ENCODE assay signal across 17 cellular contexts in the genomic region with DNA sequence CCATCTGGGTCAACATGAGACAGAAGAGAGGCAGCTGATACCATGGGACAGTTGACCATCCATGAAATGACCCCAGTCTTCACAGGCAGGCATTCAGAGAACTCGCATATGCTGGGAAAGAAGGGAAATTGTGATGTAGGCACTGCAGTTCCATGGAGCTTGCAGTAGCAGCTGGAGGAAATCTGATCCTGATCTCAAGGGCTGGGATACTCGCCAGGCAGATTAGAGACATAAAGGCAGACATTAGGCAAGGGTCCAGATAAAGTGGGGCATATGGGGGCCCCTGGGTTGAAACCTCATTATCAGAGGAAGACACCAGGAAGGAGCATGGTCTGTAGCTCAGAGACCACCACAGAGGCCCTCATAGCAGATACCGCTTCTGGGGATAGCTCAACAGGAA. TPM values are rescaled to one million over a fixed set of nuclear protein-coding genes. Genes with fewer than 3 reads are reported as not detected.
"Had no signal": no experiment of that assay in that cellular context is flagged by ENCODE, and none has a peak within 500 bp of the region (broad histone marks: within the 10 kb centered on the region; RNA-seq: fewer than 3 reads in every experiment).

No MANE protein-coding gene starts in this region.

- H3K27me3 ChIP-seq: esophagus squamous epithelium, neutrophil, tibial nerve, vagina had no signal

- DNase-seq: activated B cell treated with CpG ODN at 0.5 μM for 24 hours; activated CD4-positive, alpha-beta T cell treated with anti-CD3 and anti-CD28 coated beads, Interleukin-2, amount 10 ng/mL, durations not matched to agents 7 days and 5 days; activated naive CD4-positive, alpha-beta T cell treated with anti-CD3 and anti-CD28 coated beads, Interleukin-2, amount 10 ng/mL, durations not matched to agents 7 days and 5 days; activated T-cell treated with anti-CD3 and anti-CD28 coated beads for 4 hours; esophagus squamous epithelium; foreskin fibroblast; glutamatergic neuron; left colon; naive thymus-derived CD4-positive, alpha-beta T cell; small intestine had no signal

- H3K4me3 ChIP-seq: esophagus squamous epithelium, tibial nerve, vagina had no signal

- H3K9me3 ChIP-seq: esophagus squamous epithelium, neutrophil, vagina had no signal

- H3K4me1 Mint-ChIP-seq: activated B cell treated with CpG ODN at 0.5 μM for 24 hours; activated CD4-positive, alpha-beta T cell treated with anti-CD3 and anti-CD28 coated beads, Interleukin-2, amount 10 ng/mL, durations not matched to agents 7 days and 5 days; activated naive CD4-positive, alpha-beta T cell treated with anti-CD3 and anti-CD28 coated beads, Interleukin-2, amount 10 ng/mL, durations not matched to agents 7 days and 5 days; activated T-helper 17 cell treated with anti-CD3 and anti-CD28 coated beads, Interleukin-2, amount 50 U/mL, for 72 hours; naive thymus-derived CD4-positive, alpha-beta T cell; stimulated activated effector memory CD8-positive, alpha-beta T cell treated with anti-CD3 and anti-CD28 coated beads, Interleukin-12 subunit alpha, Interleukin-12 subunit beta, amount 100 ng/mL, for 72 hours had no signal

- H3K27ac Mint-ChIP-seq: activated B cell treated with CpG ODN at 0.5 μM for 24 hours; activated CD4-positive, alpha-beta T cell treated with anti-CD3 and anti-CD28 coated beads, Interleukin-2, amount 10 ng/mL, durations not matched to agents 7 days and 5 days; activated naive CD4-positive, alpha-beta T cell treated with anti-CD3 and anti-CD28 coated beads, Interleukin-2, amount 10 ng/mL, durations not matched to agents 7 days and 5 days; activated T-helper 17 cell treated with anti-CD3 and anti-CD28 coated beads, Interleukin-2, amount 50 U/mL, for 72 hours; naive thymus-derived CD4-positive, alpha-beta T cell; stimulated activated effector memory CD8-positive, alpha-beta T cell treated with anti-CD3 and anti-CD28 coated beads, Interleukin-12 subunit alpha, Interleukin-12 subunit beta, amount 100 ng/mL, for 72 hours had no signal

- H3K27ac ChIP-seq: esophagus squamous epithelium, neutrophil, tibial nerve, vagina had no signal

- H3K9me3 Mint-ChIP-seq: activated B cell treated with CpG ODN at 0.5 μM for 24 hours; activated CD4-positive, alpha-beta T cell treated with anti-CD3 and anti-CD28 coated beads, Interleukin-2, amount 10 ng/mL, durations not matched to agents 7 days and 5 days; activated naive CD4-positive, alpha-beta T cell treated with anti-CD3 and anti-CD28 coated beads, Interleukin-2, amount 10 ng/mL, durations not matched to agents 7 days and 5 days had no signal

- H3K4me3 Mint-ChIP-seq: activated B cell treated with CpG ODN at 0.5 μM for 24 hours; activated CD4-positive, alpha-beta T cell treated with anti-CD3 and anti-CD28 coated beads, Interleukin-2, amount 10 ng/mL, durations not matched to agents 7 days and 5 days; activated naive CD4-positive, alpha-beta T cell treated with anti-CD3 and anti-CD28 coated beads, Interleukin-2, amount 10 ng/mL, durations not matched to agents 7 days and 5 days; activated T-helper 17 cell treated with anti-CD3 and anti-CD28 coated beads, Interleukin-2, amount 50 U/mL, for 72 hours; naive thymus-derived CD4-positive, alpha-beta T cell; stimulated activated effector memory CD8-positive, alpha-beta T cell treated with anti-CD3 and anti-CD28 coated beads, Interleukin-12 subunit alpha, Interleukin-12 subunit beta, amount 100 ng/mL, for 72 hours had no signal

- H3K36me3 ChIP-seq: esophagus squamous epithelium, neutrophil, tibial nerve, vagina had no signal

- H3K36me3 Mint-ChIP-seq: activated naive CD4-positive, alpha-beta T cell treated with anti-CD3 and anti-CD28 coated beads, Interleukin-2, amount 10 ng/mL, durations not matched to agents 7 days and 5 days; naive thymus-derived CD4-positive, alpha-beta T cell; stimulated activated effector memory CD8-positive, alpha-beta T cell treated with anti-CD3 and anti-CD28 coated beads, Interleukin-12 subunit alpha, Interleukin-12 subunit beta, amount 100 ng/mL, for 72 hours had no signal

RNA-seq across cellular contexts. Expression of gene TNR, which starts 48.7 kb away (rescaled TPM):
- total RNA-seq: activated CD4-positive, alpha-beta T cell treated with anti-CD3 and anti-CD28 coated beads, Interleukin-2, amount 10 ng/mL, durations not matched to agents 7 days and 5 days; activated CD8-positive, alpha-beta memory T cell treated with anti-CD3 and anti-CD28 coated beads for 36 hours; activated T-helper 17 cell treated with anti-CD3 and anti-CD28 coated beads, Interleukin-2, amount 50 U/mL, for 72 hours; esophagus squamous epithelium; lung microvascular endothelial cell; tibial nerve had no signal
